Comparison of ENCODE assay signal across 16 cellular contexts in the genomic region with DNA sequence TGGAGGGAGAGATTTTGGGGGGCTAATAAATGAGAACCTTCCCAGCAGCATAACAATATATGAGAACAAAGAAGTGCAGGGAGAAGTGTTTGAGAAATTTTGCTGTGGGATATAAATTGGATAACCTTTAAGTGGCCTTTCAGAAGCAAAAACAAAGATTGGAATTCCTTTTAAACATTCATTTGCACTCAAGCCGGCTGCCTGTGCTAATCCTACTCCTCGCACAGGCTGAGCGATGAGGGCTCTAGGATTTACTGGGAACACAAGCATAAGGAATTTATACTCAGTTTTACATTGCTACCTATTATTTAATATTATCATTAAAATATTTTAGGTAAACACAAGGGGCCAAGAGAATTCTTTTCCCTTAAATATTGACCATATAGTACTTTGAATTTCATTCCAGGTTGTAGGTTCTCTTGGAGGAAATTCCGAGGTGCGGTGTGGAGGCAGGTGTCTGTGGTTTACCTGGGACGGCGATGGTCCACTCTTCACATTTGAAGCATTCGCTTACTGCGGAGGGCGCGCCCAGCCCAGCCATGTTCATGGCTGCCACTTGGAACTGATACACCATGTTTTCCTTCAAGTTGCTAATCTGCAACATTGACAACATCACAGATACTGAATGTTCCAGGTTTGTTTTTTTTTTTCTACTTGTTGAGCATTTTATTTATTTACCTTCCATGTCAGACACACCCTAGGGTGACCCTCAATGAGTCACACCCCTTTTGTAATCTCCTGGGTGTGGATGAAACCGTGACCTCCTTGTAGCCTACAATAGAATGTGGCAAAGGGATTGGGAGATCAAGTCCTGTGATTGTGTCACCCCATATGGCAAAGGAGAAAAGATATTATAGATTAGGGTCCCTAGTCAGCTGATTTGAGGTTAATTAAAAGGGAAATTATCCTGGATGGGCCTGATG.
A peak's percentile ranks its signal among the peaks of the same experiment; 100 is the strongest.
DNase-seq lines count a peak whose midpoint lies in the region; ATAC-seq, FAIRE-seq and TF ChIP-seq lines count a peak whose summit lies in the region.
"Had no signal": no experiment of that assay in that cellular context is flagged by ENCODE, and none has a peak within 500 bp of the region (broad histone marks: within the 10 kb centered on the region; RNA-seq: fewer than 3 reads in every experiment).

No MANE protein-coding gene starts in this region.

- H3K4me1 ChIP-seq in liver (ENCODE audit: control insufficient read depth in 4 of 4, insufficient read depth in 4 of 4, low read length in 3 of 4) (peaks cover 0 to 13% (median 10%) of the 10 kb centered on the region in 4 donors), urinary bladder (ENCODE audit: insufficient read depth) (no peaks in the 10 kb centered on the region)
- H3K4me1 ChIP-seq: testis had no signal

- DNase-seq in T-helper 2 cell treated with Interferon-gamma antibody and Interleukin-4, amounts not matched to agents 5 μg/mL and 100 μg/mL, for 36 hours (ENCODE audit: low spot score): no peak
- DNase-seq in T-helper 2 cell (no peak), bronchial epithelial cell (ENCODE audit: low read depth) (peak; percentile 83)
- DNase-seq: activated CD4-positive, CD25-positive, alpha-beta regulatory T cell treated with anti-CD3 and anti-CD28 coated beads, Interleukin-2, amount 50 U/mL, for 72 hours; natural killer cell; retina; stimulated activated CD4-positive, alpha-beta T cell treated with anti-CD3 and anti-CD28 coated beads, Interleukin-2, amount 100 ng/mL, for 24 hours; testis had no signal

- H3K9me3 Mint-ChIP-seq in T-helper 2 cell treated with Interferon-gamma antibody and Interleukin-4, amounts not matched to agents 5 μg/mL and 100 μg/mL, for 36 hours: no peaks in the 10 kb centered on the region
- H3K9me3 Mint-ChIP-seq: natural killer cell had no signal

- TF ChIP-seq CTCF in bronchial epithelial cell (IDR thresholded peaks at IDR 0.05; ENCODE audit: insufficient read depth, low read length, severe bottlenecking) (no peak), liver (IDR thresholded peaks at IDR 0.05; ENCODE audit: low read depth, low read length, missing input control) (no peak)

- H3K27ac ChIP-seq in liver (ENCODE audit: low read depth in 1 of 2, low read length in 2 of 2): peak overlapping the region; percentile 6 to 81
- H3K27ac ChIP-seq in urinary bladder (ENCODE audit: low read depth): peak overlapping the region; percentile 28
- H3K27ac ChIP-seq: C4-2B, testis had no signal

- H3K36me3 ChIP-seq in bronchial epithelial cell (ENCODE audit: control insufficient read depth, insufficient read depth, low read length): no peaks in the 10 kb centered on the region
- peaks cover 0 to 2% (median 0%) of the 10 kb centered on the region in 4 donors for H3K36me3 ChIP-seq in liver (ENCODE audit: control insufficient read depth in 4 of 4, insufficient read depth in 3 of 4, low read depth in 1 of 4, low read length in 3 of 4)
- no peaks in the 10 kb centered on the region for H3K36me3 ChIP-seq in urinary bladder (ENCODE audit: insufficient read depth)

- WGBS in liver: 91% methylated on average over 12 of the region's 12 CpGs
- WGBS in urinary bladder: 93% methylated on average over 12 of the region's 12 CpGs

- H3K9ac ChIP-seq in liver (ENCODE audit: low read depth in 1 of 2, low read length in 2 of 2): peak overlapping the region in 1 of 2 donors; percentile 8

- no peak for ATAC-seq in HG02642 (IDR thresholded peaks at IDR 0.05; ENCODE audit: poor library complexity, unreplicated experiment)
- no peak for ATAC-seq in GM19395 (IDR thresholded peaks at IDR 0.05; ENCODE audit: unreplicated experiment)
- ATAC-seq in GM21825 (IDR thresholded peaks at IDR 0.05; ENCODE audit: unreplicated experiment): no peak
- ATAC-seq: left lobe of liver, natural killer cell had no signal

- no peaks in the 10 kb centered on the region for H3K36me3 Mint-ChIP-seq in T-helper 2 cell treated with Interferon-gamma antibody and Interleukin-4, amounts not matched to agents 5 μg/mL and 100 μg/mL, for 36 hours (ENCODE audit: low read depth)
- H3K36me3 Mint-ChIP-seq: natural killer cell had no signal

- H3K4me3 Mint-ChIP-seq in T-helper 2 cell treated with Interferon-gamma antibody and Interleukin-4, amounts not matched to agents 5 μg/mL and 100 μg/mL, for 36 hours: no peak overlapping the region
- H3K4me3 Mint-ChIP-seq: natural killer cell had no signal

- no peak for TF ChIP-seq RAD21 in liver (IDR thresholded peaks at IDR 0.05)

- no peaks in the 10 kb centered on the region for H3K9me3 ChIP-seq in liver (ENCODE audit: control insufficient read depth in 4 of 4, low read length in 3 of 4)
- H3K9me3 ChIP-seq: testis had no signal

- H3K4me3 ChIP-seq in bronchial epithelial cell (ENCODE audit: low read depth, low read length) (no peak overlapping the region), liver (ENCODE audit: low read depth in 1 of 3, low read length in 3 of 3) (no peak overlapping the region), urinary bladder (ENCODE audit: low read depth, low read length) (no peak overlapping the region)
- H3K4me3 ChIP-seq: testis had no signal

- H3K27me3 ChIP-seq in bronchial epithelial cell (ENCODE audit: control insufficient read depth, insufficient read depth, low read length) (no peaks in the 10 kb centered on the region), liver (ENCODE audit: control insufficient read depth in 4 of 4, insufficient read depth in 4 of 4, low read length in 3 of 4) (no peaks in the 10 kb centered on the region)
- H3K27me3 ChIP-seq: testis had no signal

- FAIRE-seq in bronchial epithelial cell (lab: Jason Lieb, UNC): no peak
- FAIRE-seq: astrocyte had no signal

- no peaks in the 10 kb centered on the region for H3K4me1 Mint-ChIP-seq in T-helper 2 cell treated with Interferon-gamma antibody and Interleukin-4, amounts not matched to agents 5 μg/mL and 100 μg/mL, for 36 hours (ENCODE audit: low read depth)
- H3K4me1 Mint-ChIP-seq: natural killer cell had no signal

- H3K27ac Mint-ChIP-seq in T-helper 2 cell treated with Interferon-gamma antibody and Interleukin-4, amounts not matched to agents 5 μg/mL and 100 μg/mL, for 36 hours: peak overlapping the region; percentile 23
- H3K27ac Mint-ChIP-seq: natural killer cell had no signal

- H3K27me3 Mint-ChIP-seq in T-helper 2 cell treated with Interferon-gamma antibody and Interleukin-4, amounts not matched to agents 5 μg/mL and 100 μg/mL, for 36 hours (ENCODE audit: low read depth): no peaks in the 10 kb centered on the region

TF ChIP-seq in liver, 16 proteins besides CTCF, POLR2A, EP300 and RAD21:
- TF ChIP-seq YY1 (IDR thresholded peaks at IDR 0.05): peak; percentile 13
- peak in 1 of 2 donors; percentile 68 for TF ChIP-seq JUND (IDR thresholded peaks at IDR 0.05)
- TF ChIP-seq TAF1 (conservative IDR thresholded peaks at IDR 0.05): no peak
- peak in 1 of 2 donors; percentile 68 for TF ChIP-seq RXRA (IDR thresholded peaks at IDR 0.05)
- peak in 1 of 2 donors; percentile 33 for TF ChIP-seq HNF4A (conservative IDR thresholded peaks at IDR 0.05)
